20 cellular contexts compared by ENCODE assay signal in the genomic region with DNA sequence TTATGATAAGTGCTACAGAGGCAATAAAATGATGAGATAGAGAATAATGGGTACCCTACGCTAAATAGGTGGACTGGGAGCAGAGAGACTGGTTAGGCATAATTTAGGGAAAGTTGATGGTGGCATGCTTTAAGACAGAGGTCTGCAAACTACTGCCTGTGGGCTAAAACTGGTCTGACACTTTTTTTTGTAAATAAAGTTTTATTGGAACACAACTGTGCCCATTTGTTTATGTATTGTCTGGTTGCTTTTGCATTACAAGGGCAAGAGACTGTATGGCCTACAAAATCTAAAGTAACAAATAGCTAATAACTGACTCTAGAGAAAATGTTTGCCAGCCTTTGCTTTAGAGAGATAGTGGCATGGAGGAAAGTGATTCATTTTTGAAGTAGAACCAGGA.
"Had no signal": no experiment of that assay in that cellular context is flagged by ENCODE, and none has a peak within 500 bp of the region (broad histone marks: within the 10 kb centered on the region; RNA-seq: fewer than 3 reads in every experiment).

No MANE protein-coding gene starts in this region.

- H3K9ac ChIP-seq: parathyroid adenoma had no signal

- H3K27me3 ChIP-seq: esophagus muscularis mucosa, stomach, upper lobe of left lung had no signal

- ATAC-seq: left cardiac atrium; naive thymus-derived CD4-positive, alpha-beta T cell; sciatic nerve had no signal

- H3K27me3 Mint-ChIP-seq: activated naive CD8-positive, alpha-beta T cell; dendritic cell treated with granulocyte-macrophage colony-stimulating factor and Interleukin-4, amounts not matched to agents 40 ng/mL and 50 ng/mL, for 4 days; naive thymus-derived CD4-positive, alpha-beta T cell had no signal

- DNase-seq: activated CD8-positive, alpha-beta memory T cell treated with anti-CD3 and anti-CD28 coated beads, Interleukin-2, amount 50 U/mL, for 4 hours; activated gamma-delta T cell treated with Interleukin-2 at 50 U/mL for 16 hours; activated T-cell treated with anti-CD3 and anti-CD28 coated beads, Interleukin-2, amount 50 U/mL, for 48 hours; effector CD8-positive, alpha-beta T cell; left cardiac atrium; mesenchymal stem cell; naive thymus-derived CD4-positive, alpha-beta T cell; stimulated activated CD4-positive, alpha-beta T cell treated with anti-CD3 and anti-CD28 coated beads, Interleukin-4, amount 100 ng/mL, for 1 hour; stomach; upper lobe of left lung had no signal

- H3K9me3 ChIP-seq: esophagus muscularis mucosa, stomach, thoracic aorta, upper lobe of left lung had no signal

- H3K4me3 Mint-ChIP-seq: activated naive CD8-positive, alpha-beta T cell; dendritic cell treated with granulocyte-macrophage colony-stimulating factor and Interleukin-4, amounts not matched to agents 40 ng/mL and 50 ng/mL, for 4 days had no signal

- FAIRE-seq: endothelial cell of umbilical vein, islet of Langerhans had no signal

- H3K36me3 ChIP-seq: thoracic aorta had no signal

- H3K4me3 ChIP-seq: esophagus muscularis mucosa, smooth muscle cell, stomach, thoracic aorta, upper lobe of left lung had no signal

- H3K27ac ChIP-seq: esophagus muscularis mucosa, parathyroid adenoma, stomach, thoracic aorta, upper lobe of left lung, VCaP had no signal

- H3K27ac Mint-ChIP-seq: activated naive CD8-positive, alpha-beta T cell; dendritic cell treated with granulocyte-macrophage colony-stimulating factor and Interleukin-4, amounts not matched to agents 40 ng/mL and 50 ng/mL, for 4 days had no signal

- H2AFZ ChIP-seq: parathyroid adenoma had no signal

- H3K4me2 ChIP-seq: smooth muscle cell had no signal
